Comparison of ENCODE assay signal across 9 cellular contexts in genomic region chr6:28351493-28351925, GRCh38. TPM values are rescaled to one million over a fixed set of nuclear protein-coding genes. Genes with fewer than 3 reads are reported as not detected.
DNase-seq lines count a peak whose midpoint lies in the region; ATAC-seq, FAIRE-seq and TF ChIP-seq lines count a peak whose summit lies in the region.
"Had no signal": no experiment of that assay in that cellular context is flagged by ENCODE, and none has a peak within 500 bp of the region (broad histone marks: within the 10 kb centered on the region; RNA-seq: fewer than 3 reads in every experiment).

No MANE protein-coding gene starts in this region.

- no peak overlapping the region for H3K4me3 ChIP-seq in CD4-positive, CD25-positive, alpha-beta regulatory T cell (ENCODE audit: low read depth, low read length)
- no peak overlapping the region for H3K4me3 ChIP-seq in HL-60 (replicated peaks; ENCODE audit: insufficient read depth, low read length)

- peaks cover 23 to 66% (median 37%) of the 10 kb centered on the region in 4 donors for H3K4me1 Mint-ChIP-seq in CD4-positive, CD25-positive, alpha-beta regulatory T cell
- peaks cover 59% of the 10 kb centered on the region for H3K4me1 Mint-ChIP-seq in brain
- H3K4me1 Mint-ChIP-seq in nephron, result peaks cover 55% of the 10 kb centered on the region

- peak overlapping the region in 1 of 3 donors; percentile 47 for H3K27ac Mint-ChIP-seq in CD4-positive, CD25-positive, alpha-beta regulatory T cell
- H3K27ac Mint-ChIP-seq in brain, result peak overlapping the region in 3 of 5 experiments; percentile 19 to 98 (median 24)
- peak overlapping the region in 2 of 3 experiments; percentile 23 to 37 for H3K27ac Mint-ChIP-seq in nephron

- H3K27me3 ChIP-seq in CD4-positive, CD25-positive, alpha-beta regulatory T cell (ENCODE audit: control insufficient read depth, insufficient read depth, low read length), result peaks cover 15% of the 10 kb centered on the region
- no peaks in the 10 kb centered on the region for H3K27me3 ChIP-seq in HL-60 (ENCODE audit: insufficient read depth, poor library complexity, severe bottlenecking)

- H3K4me3 Mint-ChIP-seq in CD4-positive, CD25-positive, alpha-beta regulatory T cell, result peak overlapping the region; percentile 54 to 97 (median 78)
- peak overlapping the region; percentile 96 to 99 (median 97) for H3K4me3 Mint-ChIP-seq in brain
- H3K4me3 Mint-ChIP-seq in nephron, result peak overlapping the region; percentile 98 to 99 (median 98)

- ATAC-seq in CD4-positive, CD25-positive, alpha-beta regulatory T cell (ENCODE audit: low read depth in 2 of 2), result no peak
- ATAC-seq in HG02571 (IDR thresholded peaks at IDR 0.05; ENCODE audit: unreplicated experiment), result no peak
- no peak for ATAC-seq in HG02870 (IDR thresholded peaks at IDR 0.05; ENCODE audit: unreplicated experiment)

- no peak for TF ChIP-seq CTCF in HL-60 (IDR thresholded peaks at IDR 0.05; ENCODE audit: insufficient read depth, low read length)
- no peak for TF ChIP-seq CTCF in brain (conservative IDR thresholded peaks at IDR 0.05)
- no peak for TF ChIP-seq CTCF in nephron (IDR thresholded peaks at IDR 0.05; ENCODE audit: unreplicated experiment in 3 of 3)

- H3K36me3 ChIP-seq in CD4-positive, CD25-positive, alpha-beta regulatory T cell (ENCODE audit: control insufficient read depth, insufficient read depth, low read length), result no peaks in the 10 kb centered on the region

- no peak overlapping the region for H3K27ac ChIP-seq in CD4-positive, CD25-positive, alpha-beta regulatory T cell (ENCODE audit: insufficient read depth, low read length, poor library complexity, severe bottlenecking)
- peak overlapping the region; percentile 80 for H3K27ac ChIP-seq in HL-60 (replicated peaks)

- peaks cover 0 to 1% (median 0%) of the 10 kb centered on the region in 7 donors for H3K9me3 Mint-ChIP-seq in CD4-positive, CD25-positive, alpha-beta regulatory T cell
- no peaks in the 10 kb centered on the region for H3K9me3 Mint-ChIP-seq in brain
- no peaks in the 10 kb centered on the region for H3K9me3 Mint-ChIP-seq in nephron

- H3K4me1 ChIP-seq in CD4-positive, CD25-positive, alpha-beta regulatory T cell (ENCODE audit: control insufficient read depth, insufficient read depth, low read length, poor library complexity, severe bottlenecking), result peaks cover 29% of the 10 kb centered on the region

- peaks cover 23% of the 10 kb centered on the region for H3K27me3 Mint-ChIP-seq in CD4-positive, CD25-positive, alpha-beta regulatory T cell
- peaks cover 29% of the 10 kb centered on the region for H3K27me3 Mint-ChIP-seq in brain
- peaks cover 6% of the 10 kb centered on the region for H3K27me3 Mint-ChIP-seq in nephron (ENCODE audit: low read depth)

- H3K36me3 Mint-ChIP-seq in CD4-positive, CD25-positive, alpha-beta regulatory T cell, result peaks cover 5% of the 10 kb centered on the region
- H3K36me3 Mint-ChIP-seq in brain (peaks cover 19% of the 10 kb centered on the region), nephron (ENCODE audit: low read depth) (peaks cover 15% of the 10 kb centered on the region)

- FAIRE-seq in HTR-8/SVneo (lab: Jason Lieb, UNC), result no peak

- DNase-seq in CD4-positive, CD25-positive, alpha-beta regulatory T cell, result no peak
- DNase-seq in HL-60 (ENCODE audit: low read depth in 1 of 2, low spot score in 1 of 2), result no peak
- DNase-seq in HTR-8/SVneo (ENCODE audit: insufficient read length, low spot score), result no peak
- DNase-seq in NCI-H2107 treated with DMSO at 0.1 percent for 48 hours (lab: John Stamatoyannopoulos, UW; ENCODE audit: unreplicated experiment), result no peak
- DNase-seq: NCI-H2227 treated with DMSO at 0.1 percent for 48 hours had no signal

- H3K9me3 ChIP-seq in CD4-positive, CD25-positive, alpha-beta regulatory T cell (ENCODE audit: control insufficient read depth in 2 of 2, low read length in 2 of 2), result no peaks in the 10 kb centered on the region

RNA-seq across cellular contexts. Expression of gene ZKSCAN3, which starts 1.8 kb away (rescaled TPM):
- 2.3 TPM for total RNA-seq in CD4-positive, CD25-positive, alpha-beta regulatory T cell
- 1 to 10 TPM; 1.5 to 3.6 (median 3.1) TPM for polyA plus RNA-seq in CD4-positive, CD25-positive, alpha-beta regulatory T cell
- polyA plus RNA-seq in brain (ENCODE audit: insufficient read depth, low read depth, low replicate concordance), result 3.7 TPM

RNA-seq across cellular contexts. Expression of gene ZSCAN31, which starts 15.6 kb away (rescaled TPM):
- 0.52 TPM for total RNA-seq in CD4-positive, CD25-positive, alpha-beta regulatory T cell
- polyA plus RNA-seq in CD4-positive, CD25-positive, alpha-beta regulatory T cell, result under 1 TPM in 1 of 4 donors, not detected in 3; 0.34 TPM
- 19.4 TPM for polyA plus RNA-seq in brain (ENCODE audit: insufficient read depth, low read depth, low replicate concordance)

RNA-seq across cellular contexts. Expression of gene ZSCAN12, which starts 48.0 kb away (rescaled TPM):
- 2.7 TPM for total RNA-seq in CD4-positive, CD25-positive, alpha-beta regulatory T cell
- 1 to 10 TPM; 1.2 to 2.2 (median 1.7) TPM for polyA plus RNA-seq in CD4-positive, CD25-positive, alpha-beta regulatory T cell
- 4.1 TPM for polyA plus RNA-seq in brain (ENCODE audit: insufficient read depth, low read depth, low replicate concordance)

Comparison
In these comparisons a context has a peak if more than half of its experiments do, and no peak if none do; other contexts are left out.
1. RNA of gene ZSCAN31, which starts 15.6 kb away (polyA plus RNA-seq): 19.4 TPM in brain (single experiment); 0.34 TPM in CD4-positive, CD25-positive, alpha-beta regulatory T cell; every median in the first group is over 10 times any median in the second.
2. Peak in every context shown above with its lines, with median percentiles within 50 percentile points of each other: H3K4me3 Mint-ChIP-seq.